In the genomic region with DNA sequence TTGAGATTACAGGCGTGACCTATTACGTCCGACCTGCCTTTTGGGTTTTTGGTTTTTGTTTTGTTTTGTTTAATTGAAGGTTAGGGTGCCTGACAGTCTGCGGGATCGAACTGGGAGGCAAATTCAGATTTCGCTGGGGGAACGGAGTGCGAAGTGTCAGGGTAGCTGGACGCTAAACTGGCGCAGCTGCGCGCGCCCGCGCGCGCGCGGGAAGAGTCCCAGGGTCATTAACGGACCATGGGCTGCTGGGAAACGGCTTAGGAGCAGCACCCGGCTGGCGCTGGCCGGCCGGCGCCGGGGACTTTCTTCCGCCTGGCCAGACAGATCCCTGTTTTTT, we compare ENCODE assay signal across 8 cellular contexts. TPM values are rescaled to one million over a fixed set of nuclear protein-coding genes. Genes with fewer than 3 reads are reported as not detected.
DNase-seq lines count a peak whose midpoint lies in the region; ATAC-seq lines count a peak whose summit lies in the region.

No MANE protein-coding gene starts in this region.

- H3K9me3 ChIP-seq in HAP-1 = no peaks in the 10 kb centered on the region

- no peaks in the 10 kb centered on the region for H3K27me3 ChIP-seq in HAP-1 (ENCODE audit: low read depth)

- H3K27ac Mint-ChIP-seq in T-helper 2 cell treated with Interferon-gamma antibody and Interleukin-4, amounts not matched to agents 5 μg/mL and 100 μg/mL, for 36 hours = peak overlapping the region; percentile 95

- H3K4me1 ChIP-seq in HAP-1 = peaks cover 21% of the 10 kb centered on the region

- H3K4me3 ChIP-seq in HAP-1 = peak overlapping the region; percentile 100

- DNase-seq in DMS153 (lab: John Stamatoyannopoulos, UW) (peak; percentile 89), HAP-1 (ENCODE audit: low spot score in 2 of 2) (peak; percentile 93 to 95), NCI-H187 treated with DMSO at 0.1 percent for 48 hours (lab: John Stamatoyannopoulos, UW) (peak; percentile 72), cortex of kidney (lab: John Stamatoyannopoulos, UW) (peak; percentile 84), left lobe of liver (ENCODE audit: low spot score) (peak; percentile 91)
- peak; percentile 70 for DNase-seq in T-helper 2 cell treated with Interferon-gamma antibody and Interleukin-4, amounts not matched to agents 5 μg/mL and 100 μg/mL, for 36 hours (ENCODE audit: low spot score)
- DNase-seq in stimulated activated CD4-positive, alpha-beta T cell treated with anti-CD3 and anti-CD28 coated beads, Interleukin-4, amount 100 ng/mL, for 48 hours (ENCODE audit: low read depth in 2 of 2) = peak; percentile 43 to 67

- no peaks in the 10 kb centered on the region for H3K9me3 Mint-ChIP-seq in T-helper 2 cell treated with Interferon-gamma antibody and Interleukin-4, amounts not matched to agents 5 μg/mL and 100 μg/mL, for 36 hours

- no peaks in the 10 kb centered on the region for H3K27me3 Mint-ChIP-seq in T-helper 2 cell treated with Interferon-gamma antibody and Interleukin-4, amounts not matched to agents 5 μg/mL and 100 μg/mL, for 36 hours (ENCODE audit: low read depth)

- peaks cover 52% of the 10 kb centered on the region for H3K36me3 Mint-ChIP-seq in T-helper 2 cell treated with Interferon-gamma antibody and Interleukin-4, amounts not matched to agents 5 μg/mL and 100 μg/mL, for 36 hours (ENCODE audit: low read depth)

- ATAC-seq in left lobe of liver (peak; percentile 76), GM18511 (IDR thresholded peaks at IDR 0.05; ENCODE audit: unreplicated experiment) (no peak)

- peaks cover 49% of the 10 kb centered on the region for H3K36me3 ChIP-seq in HAP-1 (replicated peaks)

- H3K4me3 Mint-ChIP-seq in T-helper 2 cell treated with Interferon-gamma antibody and Interleukin-4, amounts not matched to agents 5 μg/mL and 100 μg/mL, for 36 hours = peak overlapping the region; percentile 95

- in situ Hi-C loops in HAP-1 (cut with MboI; ENCODE audit: low sequenced_read_pairs) = loop anchor here (5.0 kb wide), 2 partner anchors 97 to 292 kb away; a partner anchor contains a TSS

- peaks cover 31% of the 10 kb centered on the region for H3K4me1 Mint-ChIP-seq in T-helper 2 cell treated with Interferon-gamma antibody and Interleukin-4, amounts not matched to agents 5 μg/mL and 100 μg/mL, for 36 hours (ENCODE audit: low read depth)

RNA-seq across cellular contexts. Expression of a gene that starts 6.8 kb away (rescaled TPM):
- total RNA-seq in left lobe of liver = 50.8 TPM

RNA-seq across cellular contexts. Expression of a gene that starts 19.0 kb away (rescaled TPM):
- 89.1 TPM for total RNA-seq in left lobe of liver

RNA-seq across cellular contexts. Expression of a gene that starts 19.3 kb away (rescaled TPM):
- total RNA-seq in left lobe of liver = 0.60 TPM

RNA-seq across cellular contexts. Expression of a gene that starts 27.6 kb away (rescaled TPM):
- 9.8 TPM for total RNA-seq in left lobe of liver

RNA-seq across cellular contexts. Expression of a gene that starts 28.3 kb away (rescaled TPM):
- 20.1 TPM for total RNA-seq in left lobe of liver
